Comparison of ENCODE assay signal across 1 cellular context in the genomic region with DNA sequence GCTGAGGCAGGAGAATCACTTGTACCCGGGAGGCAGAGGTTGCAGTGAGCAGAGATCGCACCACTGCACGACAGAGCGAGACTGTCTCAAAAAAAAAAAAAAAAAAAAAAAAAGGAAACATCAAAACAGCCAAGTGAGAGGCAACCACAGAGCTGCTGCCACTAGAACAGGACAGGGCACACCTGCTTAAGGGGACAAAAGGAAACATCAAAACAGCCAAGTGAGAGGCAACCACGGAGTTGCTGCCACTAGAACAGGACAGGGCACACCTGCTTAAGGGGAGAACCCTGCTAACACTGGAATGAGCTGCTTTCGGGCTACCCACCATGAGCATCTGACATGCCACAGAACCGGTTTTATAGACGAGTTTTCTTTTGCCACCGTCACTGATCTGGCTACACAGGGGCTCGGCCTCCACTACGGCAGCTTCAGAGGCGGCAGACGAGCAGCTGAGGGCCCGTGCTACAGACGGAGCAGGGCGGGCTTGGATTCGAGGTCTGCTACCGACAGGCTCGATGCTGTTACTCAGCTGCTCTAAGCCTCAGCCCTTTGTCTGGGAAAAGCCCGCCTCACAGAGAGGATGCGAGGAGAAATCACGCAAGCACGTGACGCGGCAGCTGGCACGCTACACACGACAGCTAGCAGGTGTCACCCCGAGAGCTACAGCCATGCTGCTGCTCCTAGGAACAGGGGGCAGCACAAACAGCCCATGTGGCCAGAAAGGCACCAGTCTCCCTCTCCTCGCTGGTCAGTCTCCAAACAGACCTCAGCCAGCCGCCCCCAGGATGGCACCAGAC.
TF ChIP-seq lines count a peak whose summit lies in the region.

No MANE protein-coding gene starts in this region.

TF ChIP-seq in SK-N-SH treated with all-trans-retinoic acid at 6 μM for 48 hours, 23 proteins besides CTCF, POLR2A, EP300 and RAD21 (continued from another document):
- TF ChIP-seq OSR1 (CRISPR knock-in tag; IDR thresholded peaks at IDR 0.05) (no peak), ZC3H10 (CRISPR knock-in tag; IDR thresholded peaks at IDR 0.05) (no peak), ZNF565 (CRISPR knock-in tag; conservative IDR thresholded peaks at IDR 0.05; ENCODE audit: low read depth) (no peak)
- TF ChIP-seq, protein P1, sequence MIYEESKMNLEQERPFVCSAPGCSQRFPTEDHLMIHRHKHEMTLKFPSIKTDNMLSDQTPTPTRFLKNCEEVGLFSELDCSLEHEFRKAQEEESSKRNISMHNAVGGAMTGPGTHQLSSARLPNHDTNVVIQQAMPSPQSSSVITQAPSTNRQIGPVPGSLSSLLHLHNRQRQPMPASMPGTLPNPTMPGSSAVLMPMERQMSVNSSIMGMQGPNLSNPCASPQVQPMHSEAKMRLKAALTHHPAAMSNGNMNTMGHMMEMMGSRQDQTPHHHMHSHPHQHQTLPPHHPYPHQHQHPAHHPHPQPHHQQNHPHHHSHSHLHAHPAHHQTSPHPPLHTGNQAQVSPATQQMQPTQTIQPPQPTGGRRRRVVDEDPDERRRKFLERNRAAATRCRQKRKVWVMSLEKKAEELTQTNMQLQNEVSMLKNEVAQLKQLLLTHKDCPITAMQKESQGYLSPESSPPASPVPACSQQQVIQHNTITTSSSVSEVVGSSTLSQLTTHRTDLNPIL (CRISPR knock-in tag; IDR thresholded peaks at IDR 0.05; ENCODE audit: low read depth), result no peak
